8 cellular contexts compared by ENCODE assay signal in genomic region chr12:68745904-68746571, GRCh38. TPM values are rescaled to one million over a fixed set of nuclear protein-coding genes. Genes with fewer than 3 reads are reported as not detected.
DNase-seq lines count a peak whose midpoint lies in the region; ATAC-seq, FAIRE-seq and TF ChIP-seq lines count a peak whose summit lies in the region.

TSS of gene SLC35E3 (plus strand) at chr12:68746176. CDS start at chr12:68746378, 202 bp downstream.

- H3K27me3 ChIP-seq in DND-41 (ENCODE audit: insufficient read depth, low read length, poor library complexity) (no peaks in the 10 kb centered on the region), Karpas-422 (ENCODE audit: low read length) (no peaks in the 10 kb centered on the region)

- no peaks in the 10 kb centered on the region for H3K9me2 ChIP-seq in Karpas-422 (replicated peaks; ENCODE audit: insufficient read depth, low read length)

- TF ChIP-seq CTCF in DND-41 (IDR thresholded peaks at IDR 0.05; ENCODE audit: borderline replicate concordance, extremely low read depth, low read length, poor library complexity, severe bottlenecking) (no peak), fibroblast of mammary gland (conservative IDR thresholded peaks at IDR 0.05; ENCODE audit: control insufficient read depth, insufficient read depth, low read depth, low read length) (no peak)

- peaks cover 30% of the 10 kb centered on the region for H3K36me3 ChIP-seq in DND-41 (ENCODE audit: insufficient read depth, low read length)
- peaks cover 16% of the 10 kb centered on the region; the same call in 1 of the 2 replicates for H3K36me3 ChIP-seq in Karpas-422 (ENCODE audit: insufficient read depth, low read length)

- H3K4me2 ChIP-seq in DND-41 (ENCODE audit: insufficient read depth, low read length): peak within 1 kb of the TSS; percentile 89
- H3K4me2 ChIP-seq in Karpas-422 (ENCODE audit: low read depth, low read length, poor library complexity, severe bottlenecking): peak within 1 kb of the TSS; percentile 90

- H3K27ac ChIP-seq in DND-41 (ENCODE audit: low read length) (peak within 1 kb of the TSS; percentile 95), Karpas-422 (ENCODE audit: low read length) (peak within 1 kb of the TSS; percentile 54)

- FAIRE-seq in RCC 7860 (lab: Jason Lieb, UNC): no peak

- ATAC-seq in DND-41 (ENCODE audit: insufficient read depth, low read depth): peak; percentile 98
- peak; percentile 98 for ATAC-seq in GM21825 (IDR thresholded peaks at IDR 0.05; ENCODE audit: unreplicated experiment)
- peak; percentile 98 to 99 for ATAC-seq in naive thymus-derived CD8-positive, alpha-beta T cell
- ATAC-seq in stimulated activated naive B cell treated with anti-CD40 and anti-IgM and Interleukin-4, amounts not matched to agents 10 μg/mL and 1 μg/mL and 100 μg/mL, for 72 hours (replicated peaks): peak; percentile 97

- H3K4me1 ChIP-seq in DND-41 (ENCODE audit: insufficient read depth, low read length): peaks cover 35% of the 10 kb centered on the region
- H3K4me1 ChIP-seq in Karpas-422 (ENCODE audit: low read length): peaks cover 29% of the 10 kb centered on the region

- H2AFZ ChIP-seq in DND-41 (ENCODE audit: low read depth, low read length) (peak within 1 kb of the TSS; percentile 98), Karpas-422 (ENCODE audit: low read length) (peak within 1 kb of the TSS; percentile 88)

- H3K27ac Mint-ChIP-seq in naive thymus-derived CD8-positive, alpha-beta T cell: peak within 1 kb of the TSS; percentile 68 to 98 (median 96)
- peak within 1 kb of the TSS; percentile 98 for H3K27ac Mint-ChIP-seq in stimulated activated naive B cell treated with anti-CD40 and anti-IgM and Interleukin-4, amounts not matched to agents 10 μg/mL and 1 μg/mL and 100 μg/mL, for 72 hours

- H3K9me3 Mint-ChIP-seq in naive thymus-derived CD8-positive, alpha-beta T cell: no peaks in the 10 kb centered on the region
- H3K9me3 Mint-ChIP-seq in stimulated activated naive B cell treated with anti-CD40 and anti-IgM and Interleukin-4, amounts not matched to agents 10 μg/mL and 1 μg/mL and 100 μg/mL, for 72 hours: no peaks in the 10 kb centered on the region

- peaks cover 0 to 18% (median 0%) of the 10 kb centered on the region in 3 donors for H3K36me3 Mint-ChIP-seq in naive thymus-derived CD8-positive, alpha-beta T cell
- peaks cover 15 to 30% of the 10 kb centered on the region in 2 donors for H3K36me3 Mint-ChIP-seq in stimulated activated naive B cell treated with anti-CD40 and anti-IgM and Interleukin-4, amounts not matched to agents 10 μg/mL and 1 μg/mL and 100 μg/mL, for 72 hours

- H3K4me3 ChIP-seq in DND-41 (ENCODE audit: low read depth in 1 of 2, low read length in 2 of 2) (peak within 1 kb of the TSS; percentile 79 to 93), Karpas-422 (ENCODE audit: low read length) (peak within 1 kb of the TSS; percentile 90), fibroblast of mammary gland (ENCODE audit: control insufficient read depth, low read depth, low read length) (peak within 1 kb of the TSS; percentile 91)

- no peaks in the 10 kb centered on the region for H3K9me3 ChIP-seq in DND-41 (ENCODE audit: insufficient read depth, low read length, severe bottlenecking)
- no peaks in the 10 kb centered on the region for H3K9me3 ChIP-seq in Karpas-422 (ENCODE audit: low read length)

- peak within 1 kb of the TSS; percentile 95 to 98 (median 98) for H3K4me3 Mint-ChIP-seq in naive thymus-derived CD8-positive, alpha-beta T cell
- peak within 1 kb of the TSS; percentile 89 to 97 for H3K4me3 Mint-ChIP-seq in stimulated activated naive B cell treated with anti-CD40 and anti-IgM and Interleukin-4, amounts not matched to agents 10 μg/mL and 1 μg/mL and 100 μg/mL, for 72 hours

- DNase-seq in DND-41 (peak; percentile 93), Karpas-422 (peak; percentile 98), RCC 7860 (ENCODE audit: low spot score) (peak; percentile 78), fibroblast of mammary gland (ENCODE audit: low read depth) (peak; percentile 80)
- DNase-seq in activated T-helper 1 cell treated with anti-CD3 and anti-CD28 coated beads, Interleukin-2, amount 50 U/mL, for 16 hours (ENCODE audit: low read depth in 1 of 2, low spot score in 1 of 2): peak; percentile 81 to 85
- DNase-seq in naive thymus-derived CD8-positive, alpha-beta T cell: peak; percentile 83 to 94 (median 88)
- peak; percentile 90 for DNase-seq in stimulated activated naive B cell treated with anti-CD40 and anti-IgM and Interleukin-4, amounts not matched to agents 10 μg/mL and 1 μg/mL and 100 μg/mL, for 72 hours

- POLR2A ChIA-PET in naive thymus-derived CD8-positive, alpha-beta T cell (lab: Charles Lee): interaction anchor here (0.9 to 3.0 kb wide), 10 partner anchors 11 to 136 kb away, joined by 3 to 57 read pairs (median 4); partner anchors contain the start of genes MDM2, NUP107 and RAP1B

- H4K20me1 ChIP-seq in DND-41 (ENCODE audit: insufficient read depth, low read length) (no peaks in the 10 kb centered on the region), Karpas-422 (ENCODE audit: insufficient read depth, low read depth, low read length) (no peaks in the 10 kb centered on the region)

- H3K79me2 ChIP-seq in DND-41 (ENCODE audit: insufficient read depth, low read length): peaks cover 36% of the 10 kb centered on the region
- H3K79me2 ChIP-seq in Karpas-422 (ENCODE audit: low read length): peaks cover 36% of the 10 kb centered on the region

- peaks cover 25 to 56% (median 47%) of the 10 kb centered on the region in 4 donors for H3K4me1 Mint-ChIP-seq in naive thymus-derived CD8-positive, alpha-beta T cell
- peaks cover 19 to 40% of the 10 kb centered on the region in 2 donors for H3K4me1 Mint-ChIP-seq in stimulated activated naive B cell treated with anti-CD40 and anti-IgM and Interleukin-4, amounts not matched to agents 10 μg/mL and 1 μg/mL and 100 μg/mL, for 72 hours

- H3K9ac ChIP-seq in DND-41 (ENCODE audit: low read depth, low read length): peak within 1 kb of the TSS; percentile 79
- H3K9ac ChIP-seq in Karpas-422 (ENCODE audit: low read length): peak within 1 kb of the TSS; percentile 88

- no peaks in the 10 kb centered on the region for H3K27me3 Mint-ChIP-seq in naive thymus-derived CD8-positive, alpha-beta T cell
- H3K27me3 Mint-ChIP-seq in stimulated activated naive B cell treated with anti-CD40 and anti-IgM and Interleukin-4, amounts not matched to agents 10 μg/mL and 1 μg/mL and 100 μg/mL, for 72 hours: no peaks in the 10 kb centered on the region

RNA-seq across cellular contexts. Expression of gene SLC35E3, which starts in this region (rescaled TPM):
- 1.9 and 3.5 TPM in 2 replicates for total RNA-seq in Karpas-422 (2014; rRNA removed; shearing (Covaris generic); ENCODE audit: low replicate concordance)
- total RNA-seq in naive thymus-derived CD8-positive, alpha-beta T cell: 10 to 100 TPM; 11.2 to 12.8 TPM
- 10 to 100 TPM; 10.9 to 12.0 (median 12.0) TPM for polyA plus RNA-seq in naive thymus-derived CD8-positive, alpha-beta T cell

Comparison
In these comparisons a context has a peak if more than half of its experiments do, and no peak if none do; other contexts are left out.
1. Peak in every context shown above with its lines: DNase-seq, ATAC-seq, H3K4me3 ChIP-seq and H3K27ac ChIP-seq.